25 cellular contexts compared by ENCODE assay signal in genomic region chr2:30548386-30548785, GRCh38.
"Had no signal": no experiment of that assay in that cellular context is flagged by ENCODE, and none has a peak within 500 bp of the region (broad histone marks: within the 10 kb centered on the region; RNA-seq: fewer than 3 reads in every experiment).

No MANE protein-coding gene starts in this region.

- H3K4me1 Mint-ChIP-seq: activated naive CD8-positive, alpha-beta T cell treated with anti-CD3 and anti-CD28 coated beads, Interleukin-2, amount 10 ng/mL, durations not matched to agents 7 days and 5 days had no signal

- H3K27me3 Mint-ChIP-seq: activated CD8-positive, alpha-beta T cell treated with anti-CD3 and anti-CD28 coated beads for 36 hours; activated naive CD8-positive, alpha-beta T cell treated with anti-CD3 and anti-CD28 coated beads, Interleukin-2, amount 10 ng/mL, durations not matched to agents 7 days and 5 days had no signal

- H3K27ac ChIP-seq: adrenal gland, Peyer's patch, RWPE1, SJCRH30 had no signal

- DNase-seq: activated CD4-positive, alpha-beta T cell treated with anti-CD3 and anti-CD28 coated beads for 4 hours; activated CD8-positive, alpha-beta memory T cell treated with anti-CD3 and anti-CD28 coated beads, Interleukin-2, amount 50 U/mL, for 4 hours; activated CD8-positive, alpha-beta T cell treated with anti-CD3 and anti-CD28 coated beads for 36 hours; activated naive CD4-positive, alpha-beta T cell treated with anti-CD3 and anti-CD28 coated beads, Interleukin-2, amount 50 U/mL, for 16 hours; activated naive CD8-positive, alpha-beta T cell treated with anti-CD3 and anti-CD28 coated beads, Interleukin-2, amount 10 ng/mL, durations not matched to agents 7 days and 5 days; activated T-cell treated with anti-CD3 and anti-CD28 coated beads, Interleukin-2, amount 50 U/mL, for 72 hours; adrenal gland; anterior cingulate cortex; caudate nucleus; KG1; NCI-H1048; NCI-H146; NCI-H187 treated with DMSO at 0.1 percent for 48 hours; NCI-H2081 treated with DMSO at 0.1 percent for 48 hours; NCI-H2227 treated with DMSO at 0.1 percent for 48 hours; NCI-H446 treated with DMSO at 0.1 percent for 48 hours; NCI-H526; NCI-H774; NK-92 treated with Interleukin-12 subunit alpha and Interleukin-12 subunit beta, amount 100 ng/mL, for 24 hours; Peyer's patch; Right ventricle myocardium superior; SJCRH30 had no signal

- H3K4me3 ChIP-seq: adrenal gland, Peyer's patch, SJCRH30 had no signal

- H3K36me3 ChIP-seq: adrenal gland, Peyer's patch, SJCRH30 had no signal

- ATAC-seq: activated CD4-positive, CD25-positive, alpha-beta regulatory T cell treated with anti-CD3 and anti-CD28 coated beads, Interleukin-2, amount 50 U/mL, for 24 hours; activated CD8-positive, alpha-beta T cell treated with anti-CD3 and anti-CD28 coated beads for 36 hours; activated T-cell treated with anti-CD3 and anti-CD28 coated beads, Interleukin-2, amount 50 U/mL, for 72 hours had no signal

- H3K27ac Mint-ChIP-seq: activated CD8-positive, alpha-beta T cell treated with anti-CD3 and anti-CD28 coated beads for 36 hours; activated naive CD8-positive, alpha-beta T cell treated with anti-CD3 and anti-CD28 coated beads, Interleukin-2, amount 10 ng/mL, durations not matched to agents 7 days and 5 days; activated T-cell treated with anti-CD3 and anti-CD28 coated beads, Interleukin-2, amount 50 U/mL, for 72 hours; T-helper 1 cell treated with Interleukin-12 subunit alpha and Interleukin-12 subunit beta and Interleukin-4 antibody, amounts not matched to agents 30 μg/mL and 1 μg/mL, for 36 hours had no signal

- H3K4me3 Mint-ChIP-seq: activated CD8-positive, alpha-beta T cell treated with anti-CD3 and anti-CD28 coated beads for 36 hours; activated naive CD8-positive, alpha-beta T cell treated with anti-CD3 and anti-CD28 coated beads, Interleukin-2, amount 10 ng/mL, durations not matched to agents 7 days and 5 days; activated T-cell treated with anti-CD3 and anti-CD28 coated beads, Interleukin-2, amount 50 U/mL, for 72 hours; T-helper 1 cell treated with Interleukin-12 subunit alpha and Interleukin-12 subunit beta and Interleukin-4 antibody, amounts not matched to agents 30 μg/mL and 1 μg/mL, for 36 hours had no signal

- H3K27me3 ChIP-seq: adrenal gland, Peyer's patch, SJCRH30 had no signal

- H3K9me3 ChIP-seq: adrenal gland, Peyer's patch, SJCRH30 had no signal

- H3K4me1 ChIP-seq: adrenal gland, Peyer's patch, SJCRH30 had no signal
